ENCODE assay signal across 17 cellular contexts in the genomic region with DNA sequence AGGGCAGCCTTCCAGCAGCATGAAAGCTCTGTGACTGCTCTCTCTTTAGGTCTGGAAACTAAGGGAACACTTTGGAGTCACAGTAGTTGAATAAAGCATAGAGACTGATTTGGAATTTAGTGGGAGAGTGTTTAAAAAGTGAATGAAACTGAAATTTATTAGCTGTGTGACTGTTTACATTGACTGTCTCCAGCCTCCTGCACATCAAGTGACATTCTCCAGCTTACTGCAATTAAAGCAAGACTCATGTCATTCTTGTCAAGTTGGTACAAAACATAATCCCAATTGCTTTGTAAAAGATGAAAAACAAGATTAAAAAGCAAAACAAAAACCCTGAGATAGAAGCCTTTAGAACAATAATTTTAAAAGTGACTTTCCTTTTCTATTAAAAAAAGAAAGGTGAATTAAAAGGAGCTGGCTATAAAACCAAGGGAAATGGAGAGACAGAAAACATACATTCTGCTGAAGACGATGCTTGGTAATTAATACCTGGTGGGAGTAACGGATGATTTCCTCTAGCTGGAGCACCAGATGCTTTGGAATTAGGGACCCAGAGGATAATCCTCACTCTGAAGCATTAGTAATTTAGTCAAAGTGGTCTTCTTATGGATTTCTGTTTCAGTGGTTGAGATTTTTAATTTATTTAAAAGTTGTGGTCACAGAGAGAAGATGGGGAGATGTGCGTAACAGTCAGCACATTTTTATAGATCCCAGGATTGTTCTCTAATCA.
DNase-seq lines count a peak whose midpoint lies in the region; ATAC-seq and TF ChIP-seq lines count a peak whose summit lies in the region.
"Had no signal": no experiment of that assay in that cellular context is flagged by ENCODE, and none has a peak within 500 bp of the region (broad histone marks: within the 10 kb centered on the region; RNA-seq: fewer than 3 reads in every experiment).

No MANE protein-coding gene starts in this region.

- H3K36me3 Mint-ChIP-seq in chondrocyte (ENCODE audit: low read depth): no peaks in the 10 kb centered on the region
- H3K36me3 Mint-ChIP-seq: CD8-positive, alpha-beta memory T cell had no signal

- TF ChIP-seq CTCF in fibroblast of villous mesenchyme (IDR thresholded peaks at IDR 0.05; ENCODE audit: insufficient read depth, low read depth, low read length): no peak
- TF ChIP-seq CTCF in chondrocyte (IDR thresholded peaks at IDR 0.05): no peak

- peak; percentile 11 for DNase-seq in NCI-H2171 treated with DMSO at 0.1 percent for 48 hours (lab: John Stamatoyannopoulos, UW)
- no peak for DNase-seq in NCI-H2171 (lab: John Stamatoyannopoulos, UW)
- DNase-seq in NCI-H82 (lab: John Stamatoyannopoulos, UW): peak; percentile 82
- DNase-seq in fibroblast of villous mesenchyme (ENCODE audit: low read depth): peak; percentile 14
- no peak for DNase-seq in chondrocyte (ENCODE audit: low spot score)
- DNase-seq in HT-29 (ENCODE audit: low spot score): no peak
- no peak for DNase-seq in activated gamma-delta T cell (lab: John Stamatoyannopoulos, UW)
- DNase-seq: AML-193; Caco-2; CD8-positive, alpha-beta memory T cell; DMS 273 treated with DMSO at 0.1 percent for 48 hours; H7 had no signal

- H3K4me3 ChIP-seq in fibroblast of villous mesenchyme (ENCODE audit: low read depth, low read length): no peak overlapping the region
- H3K4me3 ChIP-seq: BLaER1, GM12878, GM23338 had no signal

- H3K4me1 Mint-ChIP-seq in chondrocyte (ENCODE audit: low read depth): peaks cover 11% of the 10 kb centered on the region
- H3K4me1 Mint-ChIP-seq: CD8-positive, alpha-beta memory T cell had no signal

- no peak for ATAC-seq in HG02884 (IDR thresholded peaks at IDR 0.05; ENCODE audit: unreplicated experiment)
- ATAC-seq: GM12878, GM23338, HepG2 had no signal

- H3K9me3 Mint-ChIP-seq in chondrocyte (ENCODE audit: low read depth): no peaks in the 10 kb centered on the region
- H3K9me3 Mint-ChIP-seq: GM23338 had no signal

- no peak overlapping the region for H3K27ac Mint-ChIP-seq in chondrocyte (ENCODE audit: unreplicated experiment)
- H3K27ac Mint-ChIP-seq: CD8-positive, alpha-beta memory T cell; GM23338 had no signal

- H3K4me3 Mint-ChIP-seq in chondrocyte (ENCODE audit: unreplicated experiment): no peak overlapping the region
- H3K4me3 Mint-ChIP-seq: CD8-positive, alpha-beta memory T cell; GM23338 had no signal

- H3K27me3 Mint-ChIP-seq in chondrocyte (ENCODE audit: low read depth): no peaks in the 10 kb centered on the region
- H3K27me3 Mint-ChIP-seq: CD8-positive, alpha-beta memory T cell had no signal

Comparison
In these comparisons a context has a peak if more than half of its experiments do, and no peak if none do; other contexts are left out.
1. DNase-seq: peak in NCI-H2171 treated with DMSO at 0.1 percent for 48 hours (single experiment), NCI-H82 (single experiment) and fibroblast of villous mesenchyme (single experiment); none in NCI-H2171 (single experiment), chondrocyte (single experiment), HT-29 (single experiment) and activated gamma-delta T cell (single experiment).